Comparison of ENCODE assay signal across 34 cellular contexts in the genomic region with DNA sequence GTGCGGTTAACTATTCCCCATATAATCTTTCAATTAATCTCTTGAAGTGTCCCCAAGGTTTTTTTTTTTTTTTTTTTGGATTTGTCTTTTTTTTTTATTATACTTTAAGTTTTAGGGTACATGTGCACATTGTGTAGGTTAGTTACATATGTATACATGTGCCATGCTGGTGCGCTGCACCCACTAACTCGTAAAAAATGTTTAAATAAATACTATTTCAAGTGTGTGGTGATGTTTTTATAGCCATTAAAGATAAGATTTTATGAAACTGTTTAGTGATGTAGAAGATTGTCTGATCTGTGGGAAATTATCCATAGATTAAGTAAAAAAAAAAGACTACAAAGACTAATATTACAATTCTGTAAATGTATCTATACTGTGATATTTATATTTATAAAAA. TPM values are rescaled to one million over a fixed set of nuclear protein-coding genes. Genes with fewer than 3 reads are reported as not detected.
DNase-seq lines count a peak whose midpoint lies in the region; ATAC-seq, FAIRE-seq and TF ChIP-seq lines count a peak whose summit lies in the region.
"Had no signal": no experiment of that assay in that cellular context is flagged by ENCODE, and none has a peak within 500 bp of the region (broad histone marks: within the 10 kb centered on the region; RNA-seq: fewer than 3 reads in every experiment).

No MANE protein-coding gene starts in this region.

- no peaks in the 10 kb centered on the region for H3K27me3 ChIP-seq in CD4-positive, alpha-beta memory T cell (ENCODE audit: insufficient read depth, low read length)
- H3K27me3 ChIP-seq in SU-DHL-6 (ENCODE audit: low read length): no peaks in the 10 kb centered on the region
- no peaks in the 10 kb centered on the region for H3K27me3 ChIP-seq in naive thymus-derived CD4-positive, alpha-beta T cell (ENCODE audit: control insufficient read depth in 2 of 2, insufficient read depth in 2 of 2, low read length in 2 of 2)
- H3K27me3 ChIP-seq: ascending aorta, colonic mucosa, neural progenitor cell, pancreas had no signal

- no peaks in the 10 kb centered on the region for H3K9me3 Mint-ChIP-seq in activated CD8-positive, alpha-beta T cell treated with anti-CD3 and anti-CD28 coated beads, Interleukin-2, amount 10 ng/mL, durations not matched to agents 7 days and 5 days (ENCODE audit: insufficient read depth)
- no peaks in the 10 kb centered on the region for H3K9me3 Mint-ChIP-seq in activated CD8-positive, alpha-beta T cell treated with anti-CD3 and anti-CD28 coated beads for 36 hours
- no peaks in the 10 kb centered on the region for H3K9me3 Mint-ChIP-seq in CD4-positive, alpha-beta memory T cell
- H3K9me3 Mint-ChIP-seq in naive thymus-derived CD4-positive, alpha-beta T cell: no peaks in the 10 kb centered on the region
- H3K9me3 Mint-ChIP-seq: neural progenitor cell, type B pancreatic cell had no signal

- TF ChIP-seq CTCF in activated CD8-positive, alpha-beta T cell treated with anti-CD3 and anti-CD28 coated beads for 36 hours (IDR thresholded peaks at IDR 0.05): no peak
- no peak for TF ChIP-seq CTCF in SU-DHL-6 (IDR thresholded peaks at IDR 0.05; ENCODE audit: insufficient read depth, low read length, poor library complexity, severe bottlenecking)

- peaks cover 13% of the 10 kb centered on the region for H3K36me3 Mint-ChIP-seq in activated CD8-positive, alpha-beta T cell treated with anti-CD3 and anti-CD28 coated beads, Interleukin-2, amount 10 ng/mL, durations not matched to agents 7 days and 5 days (ENCODE audit: low read depth)
- H3K36me3 Mint-ChIP-seq in activated CD8-positive, alpha-beta T cell treated with anti-CD3 and anti-CD28 coated beads for 36 hours (ENCODE audit: low read depth): no peaks in the 10 kb centered on the region
- no peaks in the 10 kb centered on the region for H3K36me3 Mint-ChIP-seq in CD4-positive, alpha-beta memory T cell
- H3K36me3 Mint-ChIP-seq in naive thymus-derived CD4-positive, alpha-beta T cell: peaks cover 0 to 10% (median 0%) of the 10 kb centered on the region in 5 donors
- H3K36me3 Mint-ChIP-seq: neural progenitor cell, type B pancreatic cell had no signal

- H3K4me1 ChIP-seq in CD4-positive, alpha-beta memory T cell (ENCODE audit: insufficient read depth, low read length): peaks cover 58% of the 10 kb centered on the region
- peaks cover 29 to 32% of the 10 kb centered on the region in 2 donors for H3K4me1 ChIP-seq in naive thymus-derived CD4-positive, alpha-beta T cell (ENCODE audit: control insufficient read depth in 2 of 2, insufficient read depth in 2 of 2, low read length in 2 of 2)
- H3K4me1 ChIP-seq: ascending aorta, Caco-2, colonic mucosa, neural progenitor cell, pancreas had no signal

- CTCF ChIA-PET in activated CD8-positive, alpha-beta T cell treated with anti-CD3 and anti-CD28 coated beads, Interleukin-2, amount 10 ng/mL, durations not matched to agents 7 days and 5 days (lab: Charles Lee): no interaction called here
- CTCF ChIA-PET in activated CD8-positive, alpha-beta T cell treated with anti-CD3 and anti-CD28 coated beads for 36 hours (lab: Charles Lee): no interaction called here
- CTCF ChIA-PET in CD4-positive, alpha-beta memory T cell (lab: Charles Lee; ENCODE audit: partially characterized antibody): no interaction called here
- CTCF ChIA-PET in naive thymus-derived CD4-positive, alpha-beta T cell (lab: Charles Lee): interaction anchor here (1.0 kb wide), 1 partner anchor 63 kb away, joined by 3 read pairs; no protein-coding TSS in a partner anchor

- H2AFZ ChIP-seq in SU-DHL-6 (ENCODE audit: low read depth, low read length, severe bottlenecking): no peak overlapping the region
- H2AFZ ChIP-seq: GM23248, neural progenitor cell had no signal

- H3K36me3 ChIP-seq in CD4-positive, alpha-beta memory T cell (ENCODE audit: insufficient read depth, low read length): no peaks in the 10 kb centered on the region
- no peaks in the 10 kb centered on the region for H3K36me3 ChIP-seq in SU-DHL-6 (ENCODE audit: low read length)
- no peaks in the 10 kb centered on the region for H3K36me3 ChIP-seq in naive thymus-derived CD4-positive, alpha-beta T cell (ENCODE audit: control insufficient read depth in 2 of 3, insufficient read depth in 3 of 3, low read length in 3 of 3)
- H3K36me3 ChIP-seq: ascending aorta, colonic mucosa, neural progenitor cell, pancreas had no signal

- H3K79me2 ChIP-seq in SU-DHL-6 (ENCODE audit: insufficient read depth, low read length): no peaks in the 10 kb centered on the region

- no peaks in the 10 kb centered on the region for H3K9me2 ChIP-seq in SU-DHL-6 (replicated peaks; ENCODE audit: insufficient read depth, low read length)
- H3K9me2 ChIP-seq: SK-N-SH had no signal

- intact Hi-C loops in activated CD8-positive, alpha-beta T cell treated with anti-CD3 and anti-CD28 coated beads for 36 hours (cut with micrococcal nuclease): loop anchor here (5.0 kb wide), 1 partner anchor 63 kb away; no protein-coding TSS in a partner anchor
- intact Hi-C loops in CD4-positive, alpha-beta memory T cell (cut with micrococcal nuclease): loop anchor here (10.0 kb wide), 2 partner anchors 210 to 230 kb away; partner anchors contain the start of genes PSMB9 and TAP1
- intact Hi-C loops in naive thymus-derived CD4-positive, alpha-beta T cell (cut with micrococcal nuclease): no loop called here

- no peaks in the 10 kb centered on the region for H3K27me3 Mint-ChIP-seq in activated CD8-positive, alpha-beta T cell treated with anti-CD3 and anti-CD28 coated beads, Interleukin-2, amount 10 ng/mL, durations not matched to agents 7 days and 5 days (ENCODE audit: low read depth)
- no peaks in the 10 kb centered on the region for H3K27me3 Mint-ChIP-seq in activated CD8-positive, alpha-beta T cell treated with anti-CD3 and anti-CD28 coated beads for 36 hours
- H3K27me3 Mint-ChIP-seq in CD4-positive, alpha-beta memory T cell: no peaks in the 10 kb centered on the region
- H3K27me3 Mint-ChIP-seq in naive thymus-derived CD4-positive, alpha-beta T cell: no peaks in the 10 kb centered on the region
- H3K27me3 Mint-ChIP-seq: type B pancreatic cell had no signal

- H3F3A ChIP-seq in SU-DHL-6 (ENCODE audit: insufficient read depth): peaks cover 37% of the 10 kb centered on the region

- no peak for FAIRE-seq in HTR-8/SVneo (lab: Jason Lieb, UNC)
- FAIRE-seq: pancreas had no signal

- DNase-seq in activated CD8-positive, alpha-beta T cell treated with anti-CD3 and anti-CD28 coated beads, Interleukin-2, amount 10 ng/mL, durations not matched to agents 7 days and 5 days: no peak
- DNase-seq in activated CD8-positive, alpha-beta T cell treated with anti-CD3 and anti-CD28 coated beads for 36 hours: no peak
- no peak for DNase-seq in CD4-positive, alpha-beta memory T cell
- no peak for DNase-seq in naive thymus-derived CD4-positive, alpha-beta T cell
- DNase-seq in DMS53 (lab: John Stamatoyannopoulos, UW) (no peak), HTR-8/SVneo (ENCODE audit: insufficient read length, low spot score) (no peak)
- DNase-seq: activated CD4-positive, alpha-beta T cell treated with anti-CD3 and anti-CD28 coated beads for 4 hours; activated effector memory CD4-positive, alpha-beta T cell treated with Interleukin-2 at 50 U/mL for 16 hours; Caco-2; colonic mucosa; DMS79; effector CD8-positive, alpha-beta T cell; GDM1; GM23248; hypothalamus; mammary epithelial cell; NCI-H1105; NCI-H187 treated with DMSO at 0.1 percent for 48 hours; NCI-H524 treated with DMSO at 0.1 percent for 48 hours; pancreas; SK-N-SH; stimulated activated CD4-positive, alpha-beta T cell treated with anti-CD3 and anti-CD28 coated beads, Interleukin-15, amount 100 ng/mL, for 24 hours; stimulated activated CD4-positive, alpha-beta T cell treated with anti-CD3 and anti-CD28 coated beads, Interleukin-4, amount 100 ng/mL, for 4 hours had no signal

- H3K9me3 ChIP-seq in CD4-positive, alpha-beta memory T cell (ENCODE audit: control insufficient read depth in 1 of 2, low read length in 2 of 2): no peaks in the 10 kb centered on the region
- no peaks in the 10 kb centered on the region for H3K9me3 ChIP-seq in SU-DHL-6 (ENCODE audit: insufficient read depth, low read length)
- no peaks in the 10 kb centered on the region for H3K9me3 ChIP-seq in naive thymus-derived CD4-positive, alpha-beta T cell (ENCODE audit: control insufficient read depth in 2 of 3, low read length in 3 of 3)
- H3K9me3 ChIP-seq: ascending aorta, Caco-2, colonic mucosa, pancreas, SK-N-SH had no signal

- POLR2A ChIA-PET in activated CD8-positive, alpha-beta T cell treated with anti-CD3 and anti-CD28 coated beads, Interleukin-2, amount 10 ng/mL, durations not matched to agents 7 days and 5 days (lab: Charles Lee): interaction anchor here (0.8 kb wide), 1 partner anchor 10 kb away, joined by 3 read pairs; no protein-coding TSS in a partner anchor
- POLR2A ChIA-PET in activated CD8-positive, alpha-beta T cell treated with anti-CD3 and anti-CD28 coated beads for 36 hours (lab: Charles Lee): no interaction called here
- POLR2A ChIA-PET in CD4-positive, alpha-beta memory T cell (lab: Charles Lee; ENCODE audit: partially characterized antibody): interaction anchor here (0.8 to 1.7 kb wide), 2 partner anchors 9 to 41 kb away, joined by 4 to 6 read pairs; no protein-coding TSS in a partner anchor
- POLR2A ChIA-PET in naive thymus-derived CD4-positive, alpha-beta T cell (lab: Charles Lee): no interaction called here

- peaks cover 53% of the 10 kb centered on the region for H3K4me1 Mint-ChIP-seq in activated CD8-positive, alpha-beta T cell treated with anti-CD3 and anti-CD28 coated beads, Interleukin-2, amount 10 ng/mL, durations not matched to agents 7 days and 5 days (ENCODE audit: low read depth)
- peaks cover 44% of the 10 kb centered on the region for H3K4me1 Mint-ChIP-seq in activated CD8-positive, alpha-beta T cell treated with anti-CD3 and anti-CD28 coated beads for 36 hours (ENCODE audit: low read depth)
- H3K4me1 Mint-ChIP-seq in CD4-positive, alpha-beta memory T cell: peaks cover 39 to 71% (median 49%) of the 10 kb centered on the region in 4 donors
- H3K4me1 Mint-ChIP-seq in naive thymus-derived CD4-positive, alpha-beta T cell: peaks cover 22 to 65% (median 50%) of the 10 kb centered on the region in 7 donors
- H3K4me1 Mint-ChIP-seq: neural progenitor cell had no signal

- H4K20me1 ChIP-seq in SU-DHL-6 (ENCODE audit: low read depth, low read length): no peaks in the 10 kb centered on the region

- no peak overlapping the region for H3K27ac ChIP-seq in CD4-positive, alpha-beta memory T cell (ENCODE audit: low read depth, low read length)
- peak overlapping the region; percentile 96 for H3K27ac ChIP-seq in SU-DHL-6 (ENCODE audit: low read depth, low read length)
- no peak overlapping the region for H3K27ac ChIP-seq in naive thymus-derived CD4-positive, alpha-beta T cell (ENCODE audit: low read depth, low read length)
- H3K27ac ChIP-seq: ascending aorta, colonic mucosa, GM23248, neural progenitor cell, pancreas had no signal

- peak overlapping the region; percentile 83 for H3K4me2 ChIP-seq in SU-DHL-6 (ENCODE audit: low read depth, low read length, poor library complexity, severe bottlenecking)
- H3K4me2 ChIP-seq: neural progenitor cell, SK-N-SH had no signal

- peak overlapping the region; percentile 42; the same call in 1 of the 2 replicates for H3K9ac ChIP-seq in SU-DHL-6 (ENCODE audit: low read length)
- H3K9ac ChIP-seq: GM23248, neural progenitor cell, SK-N-SH had no signal

- H3K4me3 Mint-ChIP-seq in activated CD8-positive, alpha-beta T cell treated with anti-CD3 and anti-CD28 coated beads, Interleukin-2, amount 10 ng/mL, durations not matched to agents 7 days and 5 days: no peak overlapping the region
- no peak overlapping the region for H3K4me3 Mint-ChIP-seq in activated CD8-positive, alpha-beta T cell treated with anti-CD3 and anti-CD28 coated beads for 36 hours
- peak overlapping the region in 3 of 8 donors; percentile 26 to 71 (median 40) for H3K4me3 Mint-ChIP-seq in CD4-positive, alpha-beta memory T cell
- peak overlapping the region in 4 of 10 donors; percentile 12 to 72 (median 38) for H3K4me3 Mint-ChIP-seq in naive thymus-derived CD4-positive, alpha-beta T cell
- H3K4me3 Mint-ChIP-seq: neural progenitor cell, type B pancreatic cell had no signal

- H3K4me3 ChIP-seq in CD4-positive, alpha-beta memory T cell (ENCODE audit: low read length in 2 of 2): no peak overlapping the region
- peak overlapping the region; percentile 6 for H3K4me3 ChIP-seq in SU-DHL-6 (ENCODE audit: insufficient read depth, low read length, poor library complexity, severe bottlenecking)
- H3K4me3 ChIP-seq in naive thymus-derived CD4-positive, alpha-beta T cell (ENCODE audit: low read length): no peak overlapping the region
- H3K4me3 ChIP-seq: ascending aorta, colonic mucosa, GM23248, neural progenitor cell, pancreas had no signal

- ATAC-seq in activated CD8-positive, alpha-beta T cell treated with anti-CD3 and anti-CD28 coated beads, Interleukin-2, amount 10 ng/mL, durations not matched to agents 7 days and 5 days: no peak
- no peak for ATAC-seq in activated CD8-positive, alpha-beta T cell treated with anti-CD3 and anti-CD28 coated beads for 36 hours
- no peak for ATAC-seq in naive thymus-derived CD4-positive, alpha-beta T cell
- no peak for ATAC-seq in GM18517 (IDR thresholded peaks at IDR 0.05; ENCODE audit: unreplicated experiment)
- ATAC-seq: pancreas, Right ventricle myocardium inferior had no signal

- H3K27ac Mint-ChIP-seq in activated CD8-positive, alpha-beta T cell treated with anti-CD3 and anti-CD28 coated beads, Interleukin-2, amount 10 ng/mL, durations not matched to agents 7 days and 5 days: peak overlapping the region; percentile 67
- H3K27ac Mint-ChIP-seq in activated CD8-positive, alpha-beta T cell treated with anti-CD3 and anti-CD28 coated beads for 36 hours: no peak overlapping the region
- H3K27ac Mint-ChIP-seq in CD4-positive, alpha-beta memory T cell: peak overlapping the region in 6 of 7 donors; percentile 82 to 99 (median 94)
- H3K27ac Mint-ChIP-seq in naive thymus-derived CD4-positive, alpha-beta T cell: peak overlapping the region in 6 of 9 donors; percentile 60 to 90 (median 88)
- H3K27ac Mint-ChIP-seq: neural progenitor cell, type B pancreatic cell had no signal

RNA-seq across cellular contexts. Expression of gene HLA-DQA1, which starts 12.6 kb away (rescaled TPM):
- 1 to 10 TPM; 2.7 to 3.4 TPM for total RNA-seq in activated CD8-positive, alpha-beta T cell treated with anti-CD3 and anti-CD28 coated beads, Interleukin-2, amount 10 ng/mL, durations not matched to agents 7 days and 5 days
- total RNA-seq in activated CD8-positive, alpha-beta T cell treated with anti-CD3 and anti-CD28 coated beads for 36 hours: 1 to 10 TPM; 3.4 to 3.9 TPM
- total RNA-seq in CD4-positive, alpha-beta memory T cell: 1 to 10 TPM; 5.8 to 6.7 TPM
- polyA plus RNA-seq in CD4-positive, alpha-beta memory T cell: 1 to 10 TPM in 1 of 2 donors, not detected in 1; 4.7 TPM
- total RNA-seq in naive thymus-derived CD4-positive, alpha-beta T cell: 10 to 100 TPM in 4 of 5 experiments, 1 to 10 TPM in 1; 8.5 to 43.4 (median 12.1) TPM
- polyA plus RNA-seq in naive thymus-derived CD4-positive, alpha-beta T cell: under 1 TPM; 0.59 to 0.67 TPM
- total RNA-seq: Caco-2, epithelial cell of proximal tubule, glomerular endothelial cell, GM23248, HT-29, M059J, mammary epithelial cell, renal cortical epithelial cell had no signal
- polyA plus RNA-seq: GM23248, mammary epithelial cell, SK-N-SH had no signal

RNA-seq across cellular contexts. Expression of gene HLA-DRB1, which starts 34.9 kb away (rescaled TPM):
- total RNA-seq in activated CD8-positive, alpha-beta T cell treated with anti-CD3 and anti-CD28 coated beads, Interleukin-2, amount 10 ng/mL, durations not matched to agents 7 days and 5 days: 10 to 100 TPM; 46.0 to 50.7 TPM
- total RNA-seq in activated CD8-positive, alpha-beta T cell treated with anti-CD3 and anti-CD28 coated beads for 36 hours: 10 to 100 TPM; 21.8 to 22.7 TPM
- 10 to 100 TPM; 14.2 to 14.3 TPM for total RNA-seq in CD4-positive, alpha-beta memory T cell
- 10 to 100 TPM in 1 of 2 donors, 1 to 10 TPM in 1; 6.9 to 31.6 TPM for polyA plus RNA-seq in CD4-positive, alpha-beta memory T cell
- total RNA-seq in naive thymus-derived CD4-positive, alpha-beta T cell: 100 to 1,000 TPM in 1 of 5 experiments, 10 to 100 TPM in 4; 16.4 to 229 (median 52.1) TPM
- polyA plus RNA-seq in naive thymus-derived CD4-positive, alpha-beta T cell: 10 to 100 TPM in 1 of 2 donors, 1 to 10 TPM in 1; 3.1 to 10.7 TPM
- total RNA-seq: Caco-2, epithelial cell of proximal tubule, GM23248, HT-29 had no signal
- polyA plus RNA-seq: SK-N-SH had no signal

RNA-seq across cellular contexts. Expression of gene HLA-DQB1, which starts 41.9 kb away (rescaled TPM):
- 10 to 100 TPM; 13.4 to 15.1 TPM for total RNA-seq in activated CD8-positive, alpha-beta T cell treated with anti-CD3 and anti-CD28 coated beads, Interleukin-2, amount 10 ng/mL, durations not matched to agents 7 days and 5 days
- total RNA-seq in activated CD8-positive, alpha-beta T cell treated with anti-CD3 and anti-CD28 coated beads for 36 hours: 1 to 10 TPM; 5.3 to 6.9 TPM
- 1 to 10 TPM; 6.3 to 9.9 TPM for total RNA-seq in CD4-positive, alpha-beta memory T cell
- 10 to 100 TPM in 1 of 2 donors, 1 to 10 TPM in 1; 1.4 to 11.1 TPM for polyA plus RNA-seq in CD4-positive, alpha-beta memory T cell
- 10 to 100 TPM in 2 of 5 experiments, 1 to 10 TPM in 3; 5.3 to 38.9 (median 9.4) TPM for total RNA-seq in naive thymus-derived CD4-positive, alpha-beta T cell
- 1 to 10 TPM; 1.2 to 1.4 TPM for polyA plus RNA-seq in naive thymus-derived CD4-positive, alpha-beta T cell
- total RNA-seq: Caco-2, GM23248, HT-29, M059J had no signal
- polyA plus RNA-seq: GM23248, SK-N-SH had no signal

Comparison
In these comparisons a context has a peak if more than half of its experiments do, and no peak if none do; other contexts are left out.
1. POLR2A ChIA-PET loops: an anchor here in activated CD8-positive, alpha-beta T cell treated with anti-CD3 and anti-CD28 coated beads, Interleukin-2, amount 10 ng/mL, durations not matched to agents 7 days and 5 days (0.8 kb wide) and CD4-positive, alpha-beta memory T cell (0.8 to 1.7 kb wide); none called in activated CD8-positive, alpha-beta T cell treated with anti-CD3 and anti-CD28 coated beads for 36 hours and naive thymus-derived CD4-positive, alpha-beta T cell.
2. intact Hi-C loops: an anchor here in activated CD8-positive, alpha-beta T cell treated with anti-CD3 and anti-CD28 coated beads for 36 hours (5.0 kb wide) and CD4-positive, alpha-beta memory T cell (10.0 kb wide); none called in naive thymus-derived CD4-positive, alpha-beta T cell.